17 cellular contexts compared by ENCODE assay signal in genomic region chr1:8473892-8474300, GRCh38.
DNase-seq lines count a peak whose midpoint lies in the region; ATAC-seq, FAIRE-seq and TF ChIP-seq lines count a peak whose summit lies in the region.
"Had no signal": no experiment of that assay in that cellular context is flagged by ENCODE, and none has a peak within 500 bp of the region (broad histone marks: within the 10 kb centered on the region; RNA-seq: fewer than 3 reads in every experiment).

No MANE protein-coding gene starts in this region.

- H3K9me2 ChIP-seq in SU-DHL-6 (replicated peaks; ENCODE audit: insufficient read depth, low read length) = no peaks in the 10 kb centered on the region

- H3K36me3 Mint-ChIP-seq in neural progenitor cell = peaks cover 8% of the 10 kb centered on the region

- in situ Hi-C loops in HepG2 (cut with HindIII; ENCODE audit: extremely low pct_ligation_motif_present, low pct_unique_long_range_greater_than_20kb) = no loop called here

- no peak overlapping the region for H3K27ac Mint-ChIP-seq in neural progenitor cell
- H3K27ac Mint-ChIP-seq: T-helper 2 cell treated with Interferon-gamma antibody and Interleukin-4, amounts not matched to agents 5 μg/mL and 100 μg/mL, for 36 hours had no signal

- H3F3A ChIP-seq in SU-DHL-6 (ENCODE audit: insufficient read depth) (peaks cover 20% of the 10 kb centered on the region), neural progenitor cell (ENCODE audit: low read depth) (no peaks in the 10 kb centered on the region)

- peaks cover 1 to 8% of the 10 kb centered on the region in 2 experiments; a peak in 3 of 5 replicates for H3K36me3 ChIP-seq in HepG2 (replicated peaks in 1 of 2; ENCODE audit: control insufficient read depth in 1 of 2, insufficient read depth in 2 of 2, low read length in 2 of 2)
- no peaks in the 10 kb centered on the region for H3K36me3 ChIP-seq in right lobe of liver
- H3K36me3 ChIP-seq in SU-DHL-6 (ENCODE audit: low read length) = no peaks in the 10 kb centered on the region
- no peaks in the 10 kb centered on the region for H3K36me3 ChIP-seq in neural progenitor cell

- no peak for TF ChIP-seq POLR2A in HepG2 (IDR thresholded peaks at IDR 0.05; ENCODE audit: insufficient read depth in 1 of 2, low read depth in 2 of 2, low read length in 2 of 2)
- no peak for TF ChIP-seq POLR2A in right lobe of liver (IDR thresholded peaks at IDR 0.05)

- CTCF ChIA-PET in HepG2 (lab: Yijun Ruan, JAX; ENCODE audit: low intra/inter-chr PET ratio, low total read pairs) = no interaction called here

- H3K9me3 Mint-ChIP-seq in neural progenitor cell = no peaks in the 10 kb centered on the region
- H3K9me3 Mint-ChIP-seq: T-helper 2 cell treated with Interferon-gamma antibody and Interleukin-4, amounts not matched to agents 5 μg/mL and 100 μg/mL, for 36 hours had no signal

- H3K27me3 ChIP-seq in HepG2 (ENCODE audit: control insufficient read depth in 1 of 2, insufficient read depth in 2 of 2, low read length in 2 of 2) (no peaks in the 10 kb centered on the region), right lobe of liver (no peaks in the 10 kb centered on the region), SU-DHL-6 (ENCODE audit: low read length) (no peaks in the 10 kb centered on the region), neural progenitor cell (no peaks in the 10 kb centered on the region)

- ATAC-seq in HepG2 (peak; percentile 18; the same call in 1 of the 3 replicates), right lobe of liver (no peak), GM19467 (IDR thresholded peaks at IDR 0.05; ENCODE audit: unreplicated experiment) (no peak)

- H3K27ac ChIP-seq in HepG2 (ENCODE audit: extremely low read length, insufficient read depth, low read length) = peak overlapping the region; percentile 21
- no peak overlapping the region for H3K27ac ChIP-seq in right lobe of liver
- H3K27ac ChIP-seq in SU-DHL-6 (ENCODE audit: low read depth, low read length) = peak overlapping the region; percentile 54
- peak overlapping the region; percentile 8 for H3K27ac ChIP-seq in neural progenitor cell

- H3K4me3 Mint-ChIP-seq in neural progenitor cell = no peak overlapping the region
- H3K4me3 Mint-ChIP-seq: T-helper 2 cell treated with Interferon-gamma antibody and Interleukin-4, amounts not matched to agents 5 μg/mL and 100 μg/mL, for 36 hours had no signal

- no peaks in the 10 kb centered on the region for H3K9me3 ChIP-seq in HepG2 (ENCODE audit: low read length)
- H3K9me3 ChIP-seq in right lobe of liver = no peaks in the 10 kb centered on the region
- H3K9me3 ChIP-seq in SU-DHL-6 (ENCODE audit: insufficient read depth, low read length) = no peaks in the 10 kb centered on the region
- H3K9me3 ChIP-seq in neural progenitor cell (ENCODE audit: low read depth) = no peaks in the 10 kb centered on the region

- H3K4me1 ChIP-seq in HepG2 (ENCODE audit: insufficient read depth, low read length) (peaks cover 55% of the 10 kb centered on the region), right lobe of liver (peaks cover 0 to 9% (median 3%) of the 10 kb centered on the region in 4 donors), neural progenitor cell (peaks cover 36% of the 10 kb centered on the region)

- POLR2A ChIA-PET in HepG2 (lab: Yijun Ruan, JAX) = interaction anchor here (1.6 kb wide), 1 partner anchor 12 kb away, joined by 3 read pairs; no protein-coding TSS in a partner anchor

- 73% methylated on average over 2 of the region's 2 CpGs for WGBS in HepG2 (ENCODE audit: low lambda C conversion rate)
- WGBS in right lobe of liver (ENCODE audit: insufficient coverage, low coverage, low lambda C conversion rate, missing lambda C conversion rate) = 55% methylated on average over 2 of the region's 2 CpGs

- H3K4me1 Mint-ChIP-seq in neural progenitor cell = peaks cover 58% of the 10 kb centered on the region

- intact Hi-C loops in HepG2 (cut with micrococcal nuclease; ENCODE audit: unreplicated experiment) = no loop called here
- intact Hi-C loops in right lobe of liver (cut with DNase I) = no loop called here

- H3K79me2 ChIP-seq in HepG2 (ENCODE audit: insufficient read depth, low read length) (peaks cover 26% of the 10 kb centered on the region), SU-DHL-6 (ENCODE audit: insufficient read depth, low read length) (peaks cover 40% of the 10 kb centered on the region), neural progenitor cell (ENCODE audit: low read depth) (peaks cover 76% of the 10 kb centered on the region)

- H4K20me1 ChIP-seq in HepG2 (ENCODE audit: insufficient read depth, low read length) (peaks cover 48% of the 10 kb centered on the region), SU-DHL-6 (ENCODE audit: low read depth, low read length) (no peaks in the 10 kb centered on the region), neural progenitor cell (ENCODE audit: low read depth) (peaks cover 57% of the 10 kb centered on the region)

- TF ChIP-seq EP300 in HepG2 (IDR thresholded peaks at IDR 0.05; ENCODE audit: low read depth in 2 of 2, low read length in 2 of 2) (no peak), HepG2 (CRISPR knock-in tag; IDR thresholded peaks at IDR 0.05; ENCODE audit: borderline replicate concordance) (no peak)

- no peaks in the 10 kb centered on the region for H3K27me3 Mint-ChIP-seq in neural progenitor cell (ENCODE audit: insufficient read depth, low read depth)

- H3K4me3 ChIP-seq in HepG2 (replicated peaks in 1 of 3; ENCODE audit: insufficient read depth in 1 of 3, low read depth in 2 of 3, low read length in 3 of 3) (no peak overlapping the region), right lobe of liver (no peak overlapping the region), SU-DHL-6 (ENCODE audit: insufficient read depth, low read length, poor library complexity, severe bottlenecking) (no peak overlapping the region), neural progenitor cell (no peak overlapping the region)

- TF ChIP-seq RAD21 in HepG2 (CRISPR knock-in tag; IDR thresholded peaks at IDR 0.05) = no peak

- no peak overlapping the region for H3K4me2 ChIP-seq in HepG2 (ENCODE audit: low read depth, low read length)
- peak overlapping the region; percentile 56 for H3K4me2 ChIP-seq in SU-DHL-6 (ENCODE audit: low read depth, low read length, poor library complexity, severe bottlenecking)
- no peak overlapping the region for H3K4me2 ChIP-seq in neural progenitor cell

- DNase-seq in HepG2 (ENCODE audit: low spot score) (peak; percentile 53), right lobe of liver (no peak), NCI-H1105 treated with DMSO at 0.1 percent for 48 hours (lab: John Stamatoyannopoulos, UW) (peak; percentile 83), neural progenitor cell (ENCODE audit: low spot score) (peak; percentile 18), mucosa of gallbladder (ENCODE audit: low spot score) (no peak), NCI-H2171 (lab: John Stamatoyannopoulos, UW) (no peak)
- DNase-seq: Calu3, NCI-H1930, NCI-H2227 treated with DMSO at 0.1 percent for 48 hours, NCI-H524 treated with DMSO at 0.1 percent for 48 hours, SHP77 treated with DMSO at 0.1 percent for 48 hours, SW 1271 had no signal

- H3K9ac ChIP-seq in HepG2 (ENCODE audit: insufficient read depth, low read depth, low read length) (no peak overlapping the region), SU-DHL-6 (ENCODE audit: low read length) (no peak overlapping the region), neural progenitor cell (no peak overlapping the region)

- no TSS peak for BruUV-seq in HepG2 (replicated peaks; lab: Mats Ljungman, UMichigan)

- no peak for TF ChIP-seq CTCF in HepG2 (CRISPR knock-in tag; IDR thresholded peaks at IDR 0.05)
- no peak for TF ChIP-seq CTCF in right lobe of liver (IDR thresholded peaks at IDR 0.05)
- TF ChIP-seq CTCF in SU-DHL-6 (IDR thresholded peaks at IDR 0.05; ENCODE audit: insufficient read depth, low read length, poor library complexity, severe bottlenecking) = no peak
- TF ChIP-seq CTCF in neural progenitor cell (IDR thresholded peaks at IDR 0.05) = no peak

- H2AFZ ChIP-seq in HepG2 (ENCODE audit: low read length) = no peak overlapping the region
- no peak overlapping the region for H2AFZ ChIP-seq in SU-DHL-6 (ENCODE audit: low read depth, low read length, severe bottlenecking)
- H2AFZ ChIP-seq in neural progenitor cell (replicated peaks) = no peak overlapping the region

- FAIRE-seq in HepG2 (lab: Jason Lieb, UNC) = no peak
- FAIRE-seq: G401.6, H1 had no signal

TF ChIP-seq in HepG2, 621 proteins besides CTCF, POLR2A, EP300 and RAD21:
- no peak for TF ChIP-seq ZFP41 (CRISPR knock-in tag; IDR thresholded peaks at IDR 0.05; ENCODE audit: borderline replicate concordance)
- no peak for TF ChIP-seq SOX13 (IDR thresholded peaks at IDR 0.05)
- TF ChIP-seq SOX13 (CRISPR knock-in tag; conservative IDR thresholded peaks at IDR 0.05 in 1 of 2, IDR thresholded peaks at IDR 0.05 in 1 of 2) = peak in 1 of 2 experiments; percentile 54; a peak in 2 of 4 replicates
- TF ChIP-seq SOX5 (CRISPR knock-in tag; IDR thresholded peaks at IDR 0.05; ENCODE audit: borderline replicate concordance) = 0 out of 2 replicates have a peak, but pooled peaks have one; percentile 15
TF ChIP-seq in HepG2: peak in this region for 2.

Comparison
In these comparisons a context has a peak if more than half of its experiments do, and no peak if none do; other contexts are left out.
1. DNase-seq: peak in HepG2 (single experiment), NCI-H1105 treated with DMSO at 0.1 percent for 48 hours (single experiment) and neural progenitor cell (single experiment); none in right lobe of liver (0 of 3), mucosa of gallbladder (single experiment) and NCI-H2171 (single experiment).
2. H3K27ac ChIP-seq: peak in HepG2 (single experiment), SU-DHL-6 (single experiment) and neural progenitor cell (single experiment); none in right lobe of liver (0 of 3).